ENCODE assay signal across 1 cellular context in the genomic region with DNA sequence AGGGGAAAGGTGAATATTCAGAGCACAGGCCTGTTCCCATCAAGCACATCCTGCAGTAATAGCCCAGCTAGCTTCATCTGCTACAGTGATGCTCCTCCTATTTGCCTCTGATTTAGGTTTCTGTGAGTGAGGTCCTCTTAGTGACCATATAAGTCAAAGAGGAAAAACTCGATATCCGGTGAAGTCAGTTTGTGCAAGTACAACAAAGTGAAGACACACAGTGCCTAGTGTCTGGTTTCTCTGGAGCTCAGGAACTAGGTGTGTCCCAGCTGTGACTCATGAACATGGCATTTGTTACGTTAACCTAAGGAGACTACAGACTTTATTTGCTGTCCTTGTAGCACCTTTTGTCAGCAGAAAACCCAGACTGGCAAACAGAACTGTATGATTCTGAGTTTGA.
TF ChIP-seq lines count a peak whose summit lies in the region.

No MANE protein-coding gene starts in this region.

TF ChIP-seq in HepG2, 621 proteins besides CTCF, POLR2A, EP300 and RAD21 (continued from another document and continues in another):
- TF ChIP-seq, protein P1, sequence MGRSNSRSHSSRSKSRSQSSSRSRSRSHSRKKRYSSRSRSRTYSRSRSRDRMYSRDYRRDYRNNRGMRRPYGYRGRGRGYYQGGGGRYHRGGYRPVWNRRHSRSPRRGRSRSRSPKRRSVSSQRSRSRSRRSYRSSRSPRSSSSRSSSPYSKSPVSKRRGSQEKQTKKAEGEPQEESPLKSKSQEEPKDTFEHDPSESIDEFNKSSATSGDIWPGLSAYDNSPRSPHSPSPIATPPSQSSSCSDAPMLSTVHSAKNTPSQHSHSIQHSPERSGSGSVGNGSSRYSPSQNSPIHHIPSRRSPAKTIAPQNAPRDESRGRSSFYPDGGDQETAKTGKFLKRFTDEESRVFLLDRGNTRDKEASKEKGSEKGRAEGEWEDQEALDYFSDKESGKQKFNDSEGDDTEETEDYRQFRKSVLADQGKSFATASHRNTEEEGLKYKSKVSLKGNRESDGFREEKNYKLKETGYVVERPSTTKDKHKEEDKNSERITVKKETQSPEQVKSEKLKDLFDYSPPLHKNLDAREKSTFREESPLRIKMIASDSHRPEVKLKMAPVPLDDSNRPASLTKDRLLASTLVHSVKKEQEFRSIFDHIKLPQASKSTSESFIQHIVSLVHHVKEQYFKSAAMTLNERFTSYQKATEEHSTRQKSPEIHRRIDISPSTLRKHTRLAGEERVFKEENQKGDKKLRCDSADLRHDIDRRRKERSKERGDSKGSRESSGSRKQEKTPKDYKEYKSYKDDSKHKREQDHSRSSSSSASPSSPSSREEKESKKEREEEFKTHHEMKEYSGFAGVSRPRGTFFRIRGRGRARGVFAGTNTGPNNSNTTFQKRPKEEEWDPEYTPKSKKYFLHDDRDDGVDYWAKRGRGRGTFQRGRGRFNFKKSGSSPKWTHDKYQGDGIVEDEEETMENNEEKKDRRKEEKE (IDR thresholded peaks at IDR 0.05), result no peak
- TF ChIP-seq ZC3H13 (CRISPR knock-in tag; IDR thresholded peaks at IDR 0.05) (no peak), ZNF766 (CRISPR knock-in tag; IDR thresholded peaks at IDR 0.05; ENCODE audit: borderline replicate concordance) (0 out of 2 replicates have a peak, but pooled peaks have one; percentile 59), ZNF781 (CRISPR knock-in tag; IDR thresholded peaks at IDR 0.05; ENCODE audit: borderline replicate concordance, not compliant biosample characterization) (no peak), ZFAT (CRISPR knock-in tag; conservative IDR thresholded peaks at IDR 0.05) (no peak), MAFG (CRISPR knock-in tag; IDR thresholded peaks at IDR 0.05) (no peak), ZNF432 (CRISPR knock-in tag; IDR thresholded peaks at IDR 0.05; ENCODE audit: borderline replicate concordance) (no peak), FOXP1 (IDR thresholded peaks at IDR 0.05) (no peak), FOXP1 (CRISPR knock-in tag; IDR thresholded peaks at IDR 0.05) (peak; percentile 49; the same call in 1 of the 2 replicates), MIER2 (CRISPR knock-in tag; IDR thresholded peaks at IDR 0.05) (peak; percentile 62; the same call in 1 of the 2 replicates), ZMYM3 (CRISPR knock-in tag; IDR thresholded peaks at IDR 0.05) (no peak), ZNF850 (CRISPR knock-in tag; conservative IDR thresholded peaks at IDR 0.05) (no peak), HDAC2 (CRISPR knock-in tag; IDR thresholded peaks at IDR 0.05) (peak; percentile 63; the same call in 1 of the 2 replicates), MTF2 (CRISPR knock-in tag; IDR thresholded peaks at IDR 0.05; ENCODE audit: borderline replicate concordance) (no peak), NFE2L1 (CRISPR knock-in tag; IDR thresholded peaks at IDR 0.05; ENCODE audit: borderline replicate concordance) (no peak), HOXD1 (CRISPR knock-in tag; IDR thresholded peaks at IDR 0.05) (no peak; the same call in 1 of the 2 replicates), NFYC (CRISPR knock-in tag; IDR thresholded peaks at IDR 0.05) (no peak), ZFP36 (IDR thresholded peaks at IDR 0.05; ENCODE audit: borderline replicate concordance, low read depth, low read length, partially characterized antibody) (no peak), ZNF274 (CRISPR knock-in tag; IDR thresholded peaks at IDR 0.05) (no peak), ZNF460 (CRISPR knock-in tag; IDR thresholded peaks at IDR 0.05; ENCODE audit: borderline replicate concordance) (no peak; the same call in 1 of the 2 replicates), PAF1 (CRISPR knock-in tag; IDR thresholded peaks at IDR 0.05) (no peak), FOXA3 (CRISPR knock-in tag; IDR thresholded peaks at IDR 0.05) (peak; percentile 74), EED (CRISPR knock-in tag; IDR thresholded peaks at IDR 0.05) (no peak), PHF21A (CRISPR knock-in tag; IDR thresholded peaks at IDR 0.05) (peak; percentile 72; the same call in 1 of the 2 replicates), ZNF496 (CRISPR knock-in tag; IDR thresholded peaks at IDR 0.05; ENCODE audit: insufficient replicate concordance) (no peak), ZNF709 (CRISPR knock-in tag; IDR thresholded peaks at IDR 0.05) (no peak), KDM1A (CRISPR knock-in tag; IDR thresholded peaks at IDR 0.05) (no peak), ZNF703 (CRISPR knock-in tag; IDR thresholded peaks at IDR 0.05; ENCODE audit: borderline replicate concordance) (no peak), SALL1 (CRISPR knock-in tag; IDR thresholded peaks at IDR 0.05) (peak; percentile 40; the same call in 1 of the 2 replicates), ZNF34 (CRISPR knock-in tag; IDR thresholded peaks at IDR 0.05; ENCODE audit: borderline replicate concordance) (no peak), ZNF317 (CRISPR knock-in tag; IDR thresholded peaks at IDR 0.05) (no peak), ZNF747 (CRISPR knock-in tag; IDR thresholded peaks at IDR 0.05; ENCODE audit: borderline replicate concordance) (no peak), ZNF235 (CRISPR knock-in tag; IDR thresholded peaks at IDR 0.05; ENCODE audit: borderline replicate concordance) (no peak), ERF (CRISPR knock-in tag; IDR thresholded peaks at IDR 0.05) (peak; percentile 50; the same call in 1 of the 2 replicates), SOX5 (CRISPR knock-in tag; IDR thresholded peaks at IDR 0.05; ENCODE audit: borderline replicate concordance) (peak; percentile 77; the same call in 1 of the 2 replicates), ZNF138 (CRISPR knock-in tag; IDR thresholded peaks at IDR 0.05; ENCODE audit: low read depth) (no peak), AGO1 (IDR thresholded peaks at IDR 0.05; ENCODE audit: low read depth, low read length, poor library complexity, severe bottlenecking) (no peak), TBP (CRISPR knock-in tag; IDR thresholded peaks at IDR 0.05) (no peak), TBX3 (IDR thresholded peaks at IDR 0.05; ENCODE audit: borderline replicate concordance) (no peak), ZNF615 (CRISPR knock-in tag; IDR thresholded peaks at IDR 0.05; ENCODE audit: borderline replicate concordance) (no peak), NONO (IDR thresholded peaks at IDR 0.05) (no peak), NONO (CRISPR knock-in tag; conservative IDR thresholded peaks at IDR 0.05) (no peak), TOPORS (CRISPR knock-in tag; IDR thresholded peaks at IDR 0.05) (no peak), SMARCE1 (IDR thresholded peaks at IDR 0.05; ENCODE audit: borderline replicate concordance) (no peak), CBX2 (IDR thresholded peaks at IDR 0.05; ENCODE audit: low read depth, low read length) (no peak), CBX2 (CRISPR knock-in tag; IDR thresholded peaks at IDR 0.05; ENCODE audit: low read depth) (no peak), IRF2 (CRISPR knock-in tag; IDR thresholded peaks at IDR 0.05) (peak; percentile 74; the same call in 1 of the 2 replicates), HNRNPL (IDR thresholded peaks at IDR 0.05; ENCODE audit: low read depth, low read length) (no peak), ATF1 (CRISPR knock-in tag; IDR thresholded peaks at IDR 0.05) (no peak), MED8 (CRISPR knock-in tag; IDR thresholded peaks at IDR 0.05; ENCODE audit: insufficient replicate concordance) (no peak)
- TF ChIP-seq, protein P2, sequence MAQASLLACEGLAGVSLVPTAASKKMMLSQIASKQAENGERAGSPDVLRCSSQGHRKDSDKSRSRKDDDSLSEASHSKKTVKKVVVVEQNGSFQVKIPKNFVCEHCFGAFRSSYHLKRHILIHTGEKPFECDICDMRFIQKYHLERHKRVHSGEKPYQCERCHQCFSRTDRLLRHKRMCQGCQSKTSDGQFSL (CRISPR knock-in tag; IDR thresholded peaks at IDR 0.05), result no peak
- TF ChIP-seq, protein P3, sequence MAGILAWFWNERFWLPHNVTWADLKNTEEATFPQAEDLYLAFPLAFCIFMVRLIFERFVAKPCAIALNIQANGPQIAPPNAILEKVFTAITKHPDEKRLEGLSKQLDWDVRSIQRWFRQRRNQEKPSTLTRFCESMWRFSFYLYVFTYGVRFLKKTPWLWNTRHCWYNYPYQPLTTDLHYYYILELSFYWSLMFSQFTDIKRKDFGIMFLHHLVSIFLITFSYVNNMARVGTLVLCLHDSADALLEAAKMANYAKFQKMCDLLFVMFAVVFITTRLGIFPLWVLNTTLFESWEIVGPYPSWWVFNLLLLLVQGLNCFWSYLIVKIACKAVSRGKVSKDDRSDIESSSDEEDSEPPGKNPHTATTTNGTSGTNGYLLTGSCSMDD (CRISPR knock-in tag; IDR thresholded peaks at IDR 0.05), result no peak
- TF ChIP-seq, protein P4, sequence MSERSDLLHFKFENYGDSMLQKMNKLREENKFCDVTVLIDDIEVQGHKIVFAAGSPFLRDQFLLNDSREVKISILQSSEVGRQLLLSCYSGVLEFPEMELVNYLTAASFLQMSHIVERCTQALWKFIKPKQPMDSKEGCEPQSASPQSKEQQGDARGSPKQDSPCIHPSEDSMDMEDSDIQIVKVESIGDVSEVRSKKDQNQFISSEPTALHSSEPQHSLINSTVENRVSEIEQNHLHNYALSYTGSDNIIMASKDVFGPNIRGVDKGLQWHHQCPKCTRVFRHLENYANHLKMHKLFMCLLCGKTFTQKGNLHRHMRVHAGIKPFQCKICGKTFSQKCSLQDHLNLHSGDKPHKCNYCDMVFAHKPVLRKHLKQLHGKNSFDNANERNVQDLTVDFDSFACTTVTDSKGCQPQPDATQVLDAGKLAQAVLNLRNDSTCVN (CRISPR knock-in tag; IDR thresholded peaks at IDR 0.05; ENCODE audit: borderline replicate concordance), result peak; percentile 76; the same call in 1 of the 2 replicates
- TF ChIP-seq, protein P5, sequence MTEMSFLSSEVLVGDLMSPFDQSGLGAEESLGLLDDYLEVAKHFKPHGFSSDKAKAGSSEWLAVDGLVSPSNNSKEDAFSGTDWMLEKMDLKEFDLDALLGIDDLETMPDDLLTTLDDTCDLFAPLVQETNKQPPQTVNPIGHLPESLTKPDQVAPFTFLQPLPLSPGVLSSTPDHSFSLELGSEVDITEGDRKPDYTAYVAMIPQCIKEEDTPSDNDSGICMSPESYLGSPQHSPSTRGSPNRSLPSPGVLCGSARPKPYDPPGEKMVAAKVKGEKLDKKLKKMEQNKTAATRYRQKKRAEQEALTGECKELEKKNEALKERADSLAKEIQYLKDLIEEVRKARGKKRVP (CRISPR knock-in tag; IDR thresholded peaks at IDR 0.05), result peak in 1 of 2 experiments; percentile 55; a peak in 1 of 4 replicates
- TF ChIP-seq, protein P6, sequence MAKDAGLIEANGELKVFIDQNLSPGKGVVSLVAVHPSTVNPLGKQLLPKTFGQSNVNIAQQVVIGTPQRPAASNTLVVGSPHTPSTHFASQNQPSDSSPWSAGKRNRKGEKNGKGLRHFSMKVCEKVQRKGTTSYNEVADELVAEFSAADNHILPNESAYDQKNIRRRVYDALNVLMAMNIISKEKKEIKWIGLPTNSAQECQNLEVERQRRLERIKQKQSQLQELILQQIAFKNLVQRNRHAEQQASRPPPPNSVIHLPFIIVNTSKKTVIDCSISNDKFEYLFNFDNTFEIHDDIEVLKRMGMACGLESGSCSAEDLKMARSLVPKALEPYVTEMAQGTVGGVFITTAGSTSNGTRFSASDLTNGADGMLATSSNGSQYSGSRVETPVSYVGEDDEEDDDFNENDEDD (CRISPR knock-in tag; IDR thresholded peaks at IDR 0.05; ENCODE audit: borderline replicate concordance), result no peak
- TF ChIP-seq, protein P7, sequence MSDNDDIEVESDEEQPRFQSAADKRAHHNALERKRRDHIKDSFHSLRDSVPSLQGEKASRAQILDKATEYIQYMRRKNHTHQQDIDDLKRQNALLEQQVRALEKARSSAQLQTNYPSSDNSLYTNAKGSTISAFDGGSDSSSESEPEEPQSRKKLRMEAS (IDR thresholded peaks at IDR 0.05), result no peak
- TF ChIP-seq, protein P8, sequence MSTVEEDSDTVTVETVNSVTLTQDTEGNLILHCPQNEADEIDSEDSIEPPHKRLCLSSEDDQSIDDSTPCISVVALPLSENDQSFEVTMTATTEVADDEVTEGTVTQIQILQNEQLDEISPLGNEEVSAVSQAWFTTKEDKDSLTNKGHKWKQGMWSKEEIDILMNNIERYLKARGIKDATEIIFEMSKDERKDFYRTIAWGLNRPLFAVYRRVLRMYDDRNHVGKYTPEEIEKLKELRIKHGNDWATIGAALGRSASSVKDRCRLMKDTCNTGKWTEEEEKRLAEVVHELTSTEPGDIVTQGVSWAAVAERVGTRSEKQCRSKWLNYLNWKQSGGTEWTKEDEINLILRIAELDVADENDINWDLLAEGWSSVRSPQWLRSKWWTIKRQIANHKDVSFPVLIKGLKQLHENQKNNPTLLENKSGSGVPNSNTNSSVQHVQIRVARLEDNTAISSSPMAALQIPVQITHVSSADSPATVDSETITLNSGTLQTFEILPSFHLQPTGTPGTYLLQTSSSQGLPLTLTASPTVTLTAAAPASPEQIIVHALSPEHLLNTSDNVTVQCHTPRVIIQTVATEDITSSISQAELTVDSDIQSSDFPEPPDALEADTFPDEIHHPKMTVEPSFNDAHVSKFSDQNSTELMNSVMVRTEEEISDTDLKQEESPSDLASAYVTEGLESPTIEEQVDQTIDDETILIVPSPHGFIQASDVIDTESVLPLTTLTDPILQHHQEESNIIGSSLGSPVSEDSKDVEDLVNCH (CRISPR knock-in tag; IDR thresholded peaks at IDR 0.05), result no peak
- TF ChIP-seq, protein P9, sequence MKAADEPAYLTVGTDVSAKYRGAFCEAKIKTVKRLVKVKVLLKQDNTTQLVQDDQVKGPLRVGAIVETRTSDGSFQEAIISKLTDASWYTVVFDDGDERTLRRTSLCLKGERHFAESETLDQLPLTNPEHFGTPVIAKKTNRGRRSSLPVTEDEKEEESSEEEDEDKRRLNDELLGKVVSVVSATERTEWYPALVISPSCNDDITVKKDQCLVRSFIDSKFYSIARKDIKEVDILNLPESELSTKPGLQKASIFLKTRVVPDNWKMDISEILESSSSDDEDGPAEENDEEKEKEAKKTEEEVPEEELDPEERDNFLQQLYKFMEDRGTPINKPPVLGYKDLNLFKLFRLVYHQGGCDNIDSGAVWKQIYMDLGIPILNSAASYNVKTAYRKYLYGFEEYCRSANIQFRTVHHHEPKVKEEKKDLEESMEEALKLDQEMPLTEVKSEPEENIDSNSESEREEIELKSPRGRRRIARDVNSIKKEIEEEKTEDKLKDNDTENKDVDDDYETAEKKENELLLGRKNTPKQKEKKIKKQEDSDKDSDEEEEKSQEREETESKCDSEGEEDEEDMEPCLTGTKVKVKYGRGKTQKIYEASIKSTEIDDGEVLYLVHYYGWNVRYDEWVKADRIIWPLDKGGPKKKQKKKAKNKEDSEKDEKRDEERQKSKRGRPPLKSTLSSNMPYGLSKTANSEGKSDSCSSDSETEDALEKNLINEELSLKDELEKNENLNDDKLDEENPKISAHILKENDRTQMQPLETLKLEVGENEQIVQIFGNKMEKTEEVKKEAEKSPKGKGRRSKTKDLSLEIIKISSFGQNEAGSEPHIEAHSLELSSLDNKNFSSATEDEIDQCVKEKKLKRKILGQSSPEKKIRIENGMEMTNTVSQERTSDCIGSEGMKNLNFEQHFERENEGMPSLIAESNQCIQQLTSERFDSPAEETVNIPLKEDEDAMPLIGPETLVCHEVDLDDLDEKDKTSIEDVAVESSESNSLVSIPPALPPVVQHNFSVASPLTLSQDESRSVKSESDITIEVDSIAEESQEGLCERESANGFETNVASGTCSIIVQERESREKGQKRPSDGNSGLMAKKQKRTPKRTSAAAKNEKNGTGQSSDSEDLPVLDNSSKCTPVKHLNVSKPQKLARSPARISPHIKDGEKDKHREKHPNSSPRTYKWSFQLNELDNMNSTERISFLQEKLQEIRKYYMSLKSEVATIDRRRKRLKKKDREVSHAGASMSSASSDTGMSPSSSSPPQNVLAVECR (CRISPR knock-in tag; IDR thresholded peaks at IDR 0.05; ENCODE audit: borderline replicate concordance), result no peak
